ENCODE assay signal across 8 cellular contexts in genomic region chr16:11407047-11407982, GRCh38.
DNase-seq lines count a peak whose midpoint lies in the region; ATAC-seq and TF ChIP-seq lines count a peak whose summit lies in the region.

No MANE protein-coding gene starts in this region.

- H3K27ac ChIP-seq in Peyer's patch (no peak overlapping the region), transverse colon (no peak overlapping the region)

- in situ Hi-C loops in transverse colon (cut with MboI; ENCODE audit: low pct_ligation_motif_present in 1 of 4, low pct_unique_long_range_greater_than_20kb in 1 of 4, low sequenced_read_pairs in 3 of 4): loop anchor here in 3 of 4 donors (10.0 to 25.0 kb wide), 5 partner anchors 117 to 407 kb away; a partner anchor contains a TSS

- WGBS in transverse colon (ENCODE audit: low coverage in 1 of 2), 2 donors: 52 to 65% methylated on average over 4 to 17 of the region's 17 CpGs

- no peaks in the 10 kb centered on the region for H3K36me3 ChIP-seq in Peyer's patch
- no peaks in the 10 kb centered on the region for H3K36me3 ChIP-seq in transverse colon

- TF ChIP-seq POLR2A in Peyer's patch (IDR thresholded peaks at IDR 0.05) (no peak), transverse colon (IDR thresholded peaks at IDR 0.05) (no peak)

- H3K9me3 ChIP-seq in Peyer's patch (no peaks in the 10 kb centered on the region), transverse colon (no peaks in the 10 kb centered on the region)

- no peak for ATAC-seq in omental fat pad (ENCODE audit: low FRiP score)
- ATAC-seq in HG03571 (IDR thresholded peaks at IDR 0.05; ENCODE audit: unreplicated experiment): no peak

- no peak overlapping the region for H3K4me3 ChIP-seq in Peyer's patch
- no peak overlapping the region for H3K4me3 ChIP-seq in fibroblast of the aortic adventitia (ENCODE audit: low read depth, low read length)
- no peak overlapping the region for H3K4me3 ChIP-seq in transverse colon

- TF ChIP-seq EP300 in transverse colon (IDR thresholded peaks at IDR 0.05; ENCODE audit: low read depth): no peak

- H3K4me1 ChIP-seq in Peyer's patch: no peaks in the 10 kb centered on the region
- no peaks in the 10 kb centered on the region for H3K4me1 ChIP-seq in transverse colon

- DNase-seq in COLO668 (lab: John Stamatoyannopoulos, UW; ENCODE audit: unreplicated experiment) (peak; percentile 59), HS-5 (ENCODE audit: low read depth) (peak; percentile 58), Peyer's patch (peak in 2 of 3 donors; percentile 52 to 83), fibroblast of the aortic adventitia (ENCODE audit: low read depth) (peak; percentile 74), omental fat pad (ENCODE audit: low spot score) (peak; percentile 65), transverse colon (peak; percentile 75)
- peak; percentile 79 to 81 for DNase-seq in activated T-cell treated with anti-CD3 and anti-CD28 coated beads, Interleukin-2, amount 50 U/mL, for 48 hours

- intact Hi-C loops in transverse colon (cut with DNase I; ENCODE audit: low total_unique reads): no loop called here

- TF ChIP-seq CTCF in Peyer's patch (IDR thresholded peaks at IDR 0.05) (peak; percentile 28 to 86 (median 74)), fibroblast of the aortic adventitia (IDR thresholded peaks at IDR 0.05; ENCODE audit: insufficient read depth, low read length) (peak; percentile 61), omental fat pad (IDR thresholded peaks at IDR 0.05) (no peak), transverse colon (IDR thresholded peaks at IDR 0.05) (peak; percentile 66 to 83 (median 75))

- H3K27me3 ChIP-seq in Peyer's patch: no peaks in the 10 kb centered on the region
- no peaks in the 10 kb centered on the region for H3K27me3 ChIP-seq in transverse colon

Comparison
In these comparisons a context has a peak if more than half of its experiments do, and no peak if none do; other contexts are left out.
1. CTCF ChIP-seq: peak in Peyer's patch (6 of 6), fibroblast of the aortic adventitia (single experiment) and transverse colon (5 of 5); none in omental fat pad (0 of 3).
2. Peak in every context shown above with its lines, with median percentiles within 50 percentile points of each other: DNase-seq.